ENCODE assay signal across 21 cellular contexts in the genomic region with DNA sequence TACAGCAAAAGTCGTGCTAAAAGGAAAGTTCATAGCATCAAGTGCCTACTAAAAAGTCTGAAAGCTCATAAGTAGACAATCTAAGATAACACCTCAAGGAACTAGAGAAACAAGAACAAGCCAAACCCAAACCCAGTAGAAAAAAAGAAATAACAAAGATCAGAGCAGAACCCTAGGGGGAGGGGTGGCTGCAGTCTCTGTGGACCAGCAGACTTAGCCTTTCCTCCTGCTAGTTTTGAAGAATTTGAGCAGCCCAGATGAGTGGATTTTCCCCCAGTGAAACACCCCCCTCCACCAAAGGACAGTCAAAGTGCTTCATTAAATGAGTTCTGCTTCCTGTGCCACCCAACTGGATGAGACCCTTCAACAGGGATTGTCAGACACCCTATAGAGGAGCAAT.
"Had no signal": no experiment of that assay in that cellular context is flagged by ENCODE, and none has a peak within 500 bp of the region (broad histone marks: within the 10 kb centered on the region; RNA-seq: fewer than 3 reads in every experiment).

No MANE protein-coding gene starts in this region.

- DNase-seq: cerebellar nuclear complex; colonic mucosa; cortex of kidney; effector CD8-positive, alpha-beta T cell; effector memory CD8-positive, alpha-beta T cell; endodermal cell; erythroblast; esophagus squamous epithelium; foreskin fibroblast; foreskin melanocyte; gastrocnemius medialis; heart left ventricle; left cardiac atrium; left lung; left ventricle myocardium superior; lower lobe of right lung; mesenchymal stem cell; mucosa of descending colon had no signal

- H3K9me3 Mint-ChIP-seq: effector memory CD8-positive, alpha-beta T cell had no signal

- H3K4me3 Mint-ChIP-seq: dendritic cell treated with granulocyte-macrophage colony-stimulating factor and Interleukin-4, amounts not matched to agents 40 ng/mL and 50 ng/mL, for 4 days; effector memory CD8-positive, alpha-beta T cell; endodermal cell; mesothelial cell of epicardium had no signal

- H3K27me3 Mint-ChIP-seq: dendritic cell treated with granulocyte-macrophage colony-stimulating factor and Interleukin-4, amounts not matched to agents 40 ng/mL and 50 ng/mL, for 4 days; effector memory CD8-positive, alpha-beta T cell had no signal

- H3K27ac Mint-ChIP-seq: dendritic cell treated with granulocyte-macrophage colony-stimulating factor and Interleukin-4, amounts not matched to agents 40 ng/mL and 50 ng/mL, for 4 days; endodermal cell; mesothelial cell of epicardium had no signal

- ATAC-seq: effector memory CD8-positive, alpha-beta T cell; esophagus mucosa; gastrocnemius medialis; heart left ventricle; left cardiac atrium; left lung; left ventricle myocardium superior; lower lobe of right lung; mucosa of descending colon had no signal
